Comparison of ENCODE assay signal across 9 cellular contexts in genomic region chr2:222433381-222434173, GRCh38. TPM values are rescaled to one million over a fixed set of nuclear protein-coding genes. Genes with fewer than 3 reads are reported as not detected.
DNase-seq lines count a peak whose midpoint lies in the region; ATAC-seq and TF ChIP-seq lines count a peak whose summit lies in the region.
"Had no signal": no experiment of that assay in that cellular context is flagged by ENCODE, and none has a peak within 500 bp of the region (broad histone marks: within the 10 kb centered on the region; RNA-seq: fewer than 3 reads in every experiment).

No MANE protein-coding gene starts in this region.

- H3K27me3 Mint-ChIP-seq in immature natural killer cell (ENCODE audit: low read depth in 3 of 3) = peaks cover 0 to 3% (median 0%) of the 10 kb centered on the region in 3 donors

- ATAC-seq in GM19372 (IDR thresholded peaks at IDR 0.05; ENCODE audit: low read depth, unreplicated experiment) = peak; percentile 77
- ATAC-seq in HG03039 (IDR thresholded peaks at IDR 0.05; ENCODE audit: unreplicated experiment) = peak; percentile 57

- DNase-seq in NCI-H748 (lab: John Stamatoyannopoulos, UW; ENCODE audit: unreplicated experiment) (peak; percentile 82), prostate gland (ENCODE audit: low spot score) (peak; percentile 44), Peyer's patch (no peak), tibial nerve (ENCODE audit: low spot score in 2 of 2) (no peak), epidermal melanocyte (ENCODE audit: insufficient read length, low spot score) (no peak), immature natural killer cell (no peak)

- WGBS in prostate gland = 46% methylated on average over 8 of the region's 8 CpGs
- 60 to 62% methylated on average over 8 of the region's 8 CpGs for WGBS in tibial nerve, 2 donors

- TF ChIP-seq EP300 in tibial nerve (IDR thresholded peaks at IDR 0.05) = no peak

- no peak overlapping the region for H3K4me3 Mint-ChIP-seq in immature natural killer cell

- peaks cover 0 to 4% (median 0%) of the 10 kb centered on the region in 6 donors for H3K9me3 Mint-ChIP-seq in immature natural killer cell

- no peaks in the 10 kb centered on the region for H3K4me1 Mint-ChIP-seq in immature natural killer cell

- TF ChIP-seq POLR2A in prostate gland (IDR thresholded peaks at IDR 0.05) = no peak
- no peak for TF ChIP-seq POLR2A in Peyer's patch (IDR thresholded peaks at IDR 0.05)
- TF ChIP-seq POLR2A in tibial nerve (IDR thresholded peaks at IDR 0.05) = no peak

- H3K4me3 ChIP-seq in prostate gland (no peak overlapping the region), Peyer's patch (no peak overlapping the region), tibial nerve (no peak overlapping the region)

- H3K4me1 ChIP-seq in prostate gland (replicated peaks) (no peaks in the 10 kb centered on the region), Peyer's patch (peaks cover 0 to 31% (median 0%) of the 10 kb centered on the region in 4 donors), tibial nerve (no peaks in the 10 kb centered on the region)

- H3K27ac ChIP-seq in prostate gland (no peak overlapping the region), Peyer's patch (peak overlapping the region in 2 of 4 donors; percentile 32 to 83), tibial nerve (no peak overlapping the region)

- H3K27me3 ChIP-seq in prostate gland (replicated peaks; ENCODE audit: insufficient read depth) (no peaks in the 10 kb centered on the region), Peyer's patch (no peaks in the 10 kb centered on the region), tibial nerve (no peaks in the 10 kb centered on the region)

- H3K36me3 ChIP-seq in prostate gland (no peaks in the 10 kb centered on the region), Peyer's patch (no peaks in the 10 kb centered on the region), tibial nerve (no peaks in the 10 kb centered on the region)

- no peaks in the 10 kb centered on the region for H3K36me3 Mint-ChIP-seq in immature natural killer cell

- intact Hi-C loops in prostate gland (cut with DNase I) = no loop called here

- H3K9me3 ChIP-seq in prostate gland (no peaks in the 10 kb centered on the region), Peyer's patch (no peaks in the 10 kb centered on the region), tibial nerve (no peaks in the 10 kb centered on the region)

- no peak overlapping the region for H3K27ac Mint-ChIP-seq in immature natural killer cell

- TF ChIP-seq CTCF in prostate gland (IDR thresholded peaks at IDR 0.05) = no peak
- no peak for TF ChIP-seq CTCF in Peyer's patch (IDR thresholded peaks at IDR 0.05)
- TF ChIP-seq CTCF in tibial nerve (IDR thresholded peaks at IDR 0.05) = no peak

RNA-seq across cellular contexts. Expression of gene SGPP2, which starts 9.2 kb away (rescaled TPM):
- total RNA-seq in prostate gland (1 to 10 TPM; 3.3 to 3.7 TPM), Peyer's patch (10 to 100 TPM; 10.7 to 50.3 (median 46.9) TPM), tibial nerve (not detected)
- not detected for polyA plus RNA-seq in immature natural killer cell
- total RNA-seq: glomerular endothelial cell had no signal

Comparison
In these comparisons a context has a peak if more than half of its experiments do, and no peak if none do; other contexts are left out.
1. DNase-seq: peak in NCI-H748 (single experiment) and prostate gland (single experiment); none in Peyer's patch (0 of 3), tibial nerve (0 of 2), epidermal melanocyte (single experiment) and immature natural killer cell (0 of 3).
2. RNA of gene SGPP2, which starts 9.2 kb away (total RNA-seq): 10.7 to 50.3 TPM in Peyer's patch and 3.3 to 3.7 TPM in prostate gland; not detected in tibial nerve; every median in the first group is over 4 times any median in the second.